In the genomic region with DNA sequence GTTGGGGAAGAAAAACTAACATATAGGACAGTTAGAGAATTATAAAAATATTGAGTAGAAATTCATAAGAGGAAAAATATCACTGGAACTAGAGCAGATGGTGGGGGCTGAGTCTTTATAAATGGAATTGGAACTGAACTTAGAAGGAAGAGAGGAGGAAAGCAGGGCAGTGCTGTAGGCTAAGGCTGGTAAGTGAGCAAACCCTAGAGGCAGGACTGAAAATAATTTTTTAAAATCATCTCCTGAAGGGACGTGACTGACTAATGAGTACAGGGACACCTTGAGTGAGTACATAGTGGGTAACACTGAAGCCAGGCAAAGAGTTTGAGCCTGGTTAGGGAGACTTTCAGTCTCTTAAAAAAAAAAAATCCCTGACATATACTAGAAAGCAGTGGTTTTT, we compare ENCODE assay signal across 9 cellular contexts.
DNase-seq lines count a peak whose midpoint lies in the region; ATAC-seq and TF ChIP-seq lines count a peak whose summit lies in the region.
"Had no signal": no experiment of that assay in that cellular context is flagged by ENCODE, and none has a peak within 500 bp of the region (broad histone marks: within the 10 kb centered on the region; RNA-seq: fewer than 3 reads in every experiment).

No MANE protein-coding gene starts in this region.

- no peaks in the 10 kb centered on the region for H3K4me1 Mint-ChIP-seq in activated CD8-positive, alpha-beta T cell treated with anti-CD3 and anti-CD28 coated beads for 36 hours (ENCODE audit: low read depth)
- H3K4me1 Mint-ChIP-seq in activated CD8-positive, alpha-beta T cell treated with anti-CD3 and anti-CD28 coated beads, Interleukin-2, amount 10 ng/mL, durations not matched to agents 7 days and 5 days (ENCODE audit: low read depth) = no peaks in the 10 kb centered on the region
- H3K4me1 Mint-ChIP-seq in chondrocyte (ENCODE audit: low read depth) = peaks cover 10% of the 10 kb centered on the region
- H3K4me1 Mint-ChIP-seq in stimulated activated naive B cell treated with anti-CD40 and anti-IgM and Interleukin-4, amounts not matched to agents 10 μg/mL and 1 μg/mL and 100 μg/mL, for 72 hours = peaks cover 6 to 16% of the 10 kb centered on the region in 2 donors

- H3K27ac Mint-ChIP-seq in activated CD8-positive, alpha-beta T cell treated with anti-CD3 and anti-CD28 coated beads for 36 hours = no peak overlapping the region
- H3K27ac Mint-ChIP-seq in activated CD8-positive, alpha-beta T cell treated with anti-CD3 and anti-CD28 coated beads, Interleukin-2, amount 10 ng/mL, durations not matched to agents 7 days and 5 days = no peak overlapping the region
- no peak overlapping the region for H3K27ac Mint-ChIP-seq in chondrocyte (ENCODE audit: unreplicated experiment)
- H3K27ac Mint-ChIP-seq in stimulated activated naive B cell treated with anti-CD40 and anti-IgM and Interleukin-4, amounts not matched to agents 10 μg/mL and 1 μg/mL and 100 μg/mL, for 72 hours = no peak overlapping the region

- no peaks in the 10 kb centered on the region for H3K27me3 Mint-ChIP-seq in activated CD8-positive, alpha-beta T cell treated with anti-CD3 and anti-CD28 coated beads for 36 hours
- no peaks in the 10 kb centered on the region for H3K27me3 Mint-ChIP-seq in activated CD8-positive, alpha-beta T cell treated with anti-CD3 and anti-CD28 coated beads, Interleukin-2, amount 10 ng/mL, durations not matched to agents 7 days and 5 days (ENCODE audit: low read depth)
- no peaks in the 10 kb centered on the region for H3K27me3 Mint-ChIP-seq in chondrocyte (ENCODE audit: low read depth)
- H3K27me3 Mint-ChIP-seq in stimulated activated naive B cell treated with anti-CD40 and anti-IgM and Interleukin-4, amounts not matched to agents 10 μg/mL and 1 μg/mL and 100 μg/mL, for 72 hours = no peaks in the 10 kb centered on the region

- ATAC-seq in activated CD8-positive, alpha-beta T cell treated with anti-CD3 and anti-CD28 coated beads for 36 hours = no peak
- ATAC-seq in activated CD8-positive, alpha-beta T cell treated with anti-CD3 and anti-CD28 coated beads, Interleukin-2, amount 10 ng/mL, durations not matched to agents 7 days and 5 days = no peak
- peak; percentile 63 to 68 for ATAC-seq in stimulated activated naive B cell treated with anti-CD40 and anti-IgM and Interleukin-4, amounts not matched to agents 10 μg/mL and 1 μg/mL and 100 μg/mL, for 72 hours (replicated peaks)

- H3K4me3 Mint-ChIP-seq in activated CD8-positive, alpha-beta T cell treated with anti-CD3 and anti-CD28 coated beads for 36 hours = no peak overlapping the region
- H3K4me3 Mint-ChIP-seq in activated CD8-positive, alpha-beta T cell treated with anti-CD3 and anti-CD28 coated beads, Interleukin-2, amount 10 ng/mL, durations not matched to agents 7 days and 5 days = no peak overlapping the region
- no peak overlapping the region for H3K4me3 Mint-ChIP-seq in chondrocyte (ENCODE audit: unreplicated experiment)
- H3K4me3 Mint-ChIP-seq in stimulated activated naive B cell treated with anti-CD40 and anti-IgM and Interleukin-4, amounts not matched to agents 10 μg/mL and 1 μg/mL and 100 μg/mL, for 72 hours = no peak overlapping the region

- DNase-seq in activated CD8-positive, alpha-beta T cell treated with anti-CD3 and anti-CD28 coated beads for 36 hours = no peak
- no peak for DNase-seq in activated CD8-positive, alpha-beta T cell treated with anti-CD3 and anti-CD28 coated beads, Interleukin-2, amount 10 ng/mL, durations not matched to agents 7 days and 5 days
- DNase-seq in Jurkat, Clone E6-1 (ENCODE audit: low read depth, low spot score) = peak; percentile 17
- DNase-seq in chondrocyte (ENCODE audit: low spot score) (no peak), inferior parietal cortex (ENCODE audit: extremely low spot score) (no peak)
- no peak for DNase-seq in stimulated activated naive B cell treated with anti-CD40 and anti-IgM and Interleukin-4, amounts not matched to agents 10 μg/mL and 1 μg/mL and 100 μg/mL, for 72 hours
- no peak for DNase-seq in stimulated activated CD4-positive, alpha-beta T cell treated with anti-CD3 and anti-CD28 coated beads, Interleukin-2, amount 100 ng/mL, for 24 hours
- no peak for DNase-seq in activated CD4-positive, CD25-positive, alpha-beta regulatory T cell treated with anti-CD3 and anti-CD28 coated beads, Interleukin-2, amount 50 U/mL, for 72 hours

- POLR2A ChIA-PET in activated CD8-positive, alpha-beta T cell treated with anti-CD3 and anti-CD28 coated beads for 36 hours (lab: Charles Lee) = no interaction called here
- POLR2A ChIA-PET in activated CD8-positive, alpha-beta T cell treated with anti-CD3 and anti-CD28 coated beads, Interleukin-2, amount 10 ng/mL, durations not matched to agents 7 days and 5 days (lab: Charles Lee) = no interaction called here

- no peaks in the 10 kb centered on the region for H3K36me3 Mint-ChIP-seq in activated CD8-positive, alpha-beta T cell treated with anti-CD3 and anti-CD28 coated beads for 36 hours (ENCODE audit: low read depth)
- peaks cover 3% of the 10 kb centered on the region for H3K36me3 Mint-ChIP-seq in activated CD8-positive, alpha-beta T cell treated with anti-CD3 and anti-CD28 coated beads, Interleukin-2, amount 10 ng/mL, durations not matched to agents 7 days and 5 days (ENCODE audit: low read depth)
- H3K36me3 Mint-ChIP-seq in chondrocyte (ENCODE audit: low read depth) = no peaks in the 10 kb centered on the region
- no peaks in the 10 kb centered on the region for H3K36me3 Mint-ChIP-seq in stimulated activated naive B cell treated with anti-CD40 and anti-IgM and Interleukin-4, amounts not matched to agents 10 μg/mL and 1 μg/mL and 100 μg/mL, for 72 hours

- no peaks in the 10 kb centered on the region for H3K9me3 Mint-ChIP-seq in activated CD8-positive, alpha-beta T cell treated with anti-CD3 and anti-CD28 coated beads for 36 hours
- H3K9me3 Mint-ChIP-seq in activated CD8-positive, alpha-beta T cell treated with anti-CD3 and anti-CD28 coated beads, Interleukin-2, amount 10 ng/mL, durations not matched to agents 7 days and 5 days (ENCODE audit: insufficient read depth) = no peaks in the 10 kb centered on the region
- H3K9me3 Mint-ChIP-seq in chondrocyte (ENCODE audit: low read depth) = no peaks in the 10 kb centered on the region
- no peaks in the 10 kb centered on the region for H3K9me3 Mint-ChIP-seq in stimulated activated naive B cell treated with anti-CD40 and anti-IgM and Interleukin-4, amounts not matched to agents 10 μg/mL and 1 μg/mL and 100 μg/mL, for 72 hours

- peak; percentile 11 for TF ChIP-seq CTCF in activated CD8-positive, alpha-beta T cell treated with anti-CD3 and anti-CD28 coated beads for 36 hours (IDR thresholded peaks at IDR 0.05)
- peak; percentile 78 for TF ChIP-seq CTCF in chondrocyte (IDR thresholded peaks at IDR 0.05)

- CTCF ChIA-PET in activated CD8-positive, alpha-beta T cell treated with anti-CD3 and anti-CD28 coated beads for 36 hours (lab: Charles Lee) = interaction anchor here (1.5 kb wide), 1 partner anchor 26 kb away, joined by 5 read pairs; no protein-coding TSS in a partner anchor
- CTCF ChIA-PET in activated CD8-positive, alpha-beta T cell treated with anti-CD3 and anti-CD28 coated beads, Interleukin-2, amount 10 ng/mL, durations not matched to agents 7 days and 5 days (lab: Charles Lee) = no interaction called here

- intact Hi-C loops in activated CD8-positive, alpha-beta T cell treated with anti-CD3 and anti-CD28 coated beads for 36 hours (cut with micrococcal nuclease) = no loop called here

- no peak overlapping the region for H3K4me3 ChIP-seq in Jurkat, Clone E6-1 (ENCODE audit: low read length)
- H3K4me3 ChIP-seq: thoracic aorta had no signal

Comparison
In these comparisons a context has a peak if more than half of its experiments do, and no peak if none do; other contexts are left out.
1. ATAC-seq: peak in stimulated activated naive B cell treated with anti-CD40 and anti-IgM and Interleukin-4, amounts not matched to agents 10 μg/mL and 1 μg/mL and 100 μg/mL, for 72 hours (2 of 2); none in activated CD8-positive, alpha-beta T cell treated with anti-CD3 and anti-CD28 coated beads for 36 hours (single experiment) and activated CD8-positive, alpha-beta T cell treated with anti-CD3 and anti-CD28 coated beads, Interleukin-2, amount 10 ng/mL, durations not matched to agents 7 days and 5 days (single experiment).